Comparison of ENCODE assay signal across 16 cellular contexts in the genomic region with DNA sequence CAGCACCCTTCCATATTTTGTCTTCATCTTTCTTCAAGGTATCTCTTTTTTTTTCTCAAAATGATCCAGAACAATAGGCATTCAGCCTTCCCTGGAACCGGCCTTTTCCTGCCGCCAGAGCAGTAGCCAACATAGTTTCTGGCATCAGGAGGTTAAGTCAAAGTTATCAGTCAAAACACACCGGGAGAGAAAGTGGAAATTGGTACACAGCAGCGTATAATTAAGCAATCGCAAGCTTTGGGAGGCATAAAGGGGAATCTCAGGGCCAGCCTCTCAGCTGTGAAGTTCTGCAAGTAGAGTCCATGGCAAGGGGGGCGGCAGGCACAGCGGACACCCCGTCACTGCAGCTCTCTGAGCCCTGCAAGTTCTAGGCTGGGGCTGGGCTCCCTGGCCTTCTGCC.
A peak's percentile ranks its signal among the peaks of the same experiment; 100 is the strongest.
DNase-seq lines count a peak whose midpoint lies in the region; ATAC-seq and TF ChIP-seq lines count a peak whose summit lies in the region.
"Had no signal": no experiment of that assay in that cellular context is flagged by ENCODE, and none has a peak within 500 bp of the region (broad histone marks: within the 10 kb centered on the region; RNA-seq: fewer than 3 reads in every experiment).

No MANE protein-coding gene starts in this region.

- H3K4me3 Mint-ChIP-seq in activated CD4-positive, alpha-beta T cell treated with anti-CD3 and anti-CD28 coated beads, Interleukin-2, amount 10 ng/mL, durations not matched to agents 24 days and 14 days, result no peak overlapping the region
- H3K4me3 Mint-ChIP-seq in activated CD4-positive, alpha-beta T cell treated with anti-CD3 and anti-CD28 coated beads for 36 hours, result no peak overlapping the region
- no peak overlapping the region for H3K4me3 Mint-ChIP-seq in osteocyte (ENCODE audit: unreplicated experiment)
- H3K4me3 Mint-ChIP-seq: CD4-positive, alpha-beta memory T cell had no signal

- ATAC-seq in activated CD4-positive, alpha-beta T cell treated with anti-CD3 and anti-CD28 coated beads for 36 hours, result no peak
- no peak for ATAC-seq in HG03139 (IDR thresholded peaks at IDR 0.05; ENCODE audit: unreplicated experiment)
- no peak for ATAC-seq in GM19463 (IDR thresholded peaks at IDR 0.05; ENCODE audit: unreplicated experiment)

- no peak for TF ChIP-seq CTCF in osteocyte (IDR thresholded peaks at IDR 0.05)

- POLR2A ChIA-PET in activated CD4-positive, alpha-beta T cell treated with anti-CD3 and anti-CD28 coated beads for 36 hours (lab: Charles Lee), result no interaction called here

- CTCF ChIA-PET in activated CD4-positive, alpha-beta T cell treated with anti-CD3 and anti-CD28 coated beads for 36 hours (lab: Charles Lee), result interaction anchor here (0.6 kb wide), 1 partner anchor 26 kb away, joined by 4 read pairs; no protein-coding TSS in a partner anchor

- peak overlapping the region; percentile 16 for H3K27ac ChIP-seq in epithelial cell of prostate
- H3K27ac ChIP-seq: SJSA1 had no signal

- peaks cover 33% of the 10 kb centered on the region for H3K36me3 Mint-ChIP-seq in activated CD4-positive, alpha-beta T cell treated with anti-CD3 and anti-CD28 coated beads, Interleukin-2, amount 10 ng/mL, durations not matched to agents 24 days and 14 days (ENCODE audit: low read depth)
- no peaks in the 10 kb centered on the region for H3K36me3 Mint-ChIP-seq in activated CD4-positive, alpha-beta T cell treated with anti-CD3 and anti-CD28 coated beads for 36 hours (ENCODE audit: low read depth)
- H3K36me3 Mint-ChIP-seq in osteocyte (ENCODE audit: unreplicated experiment), result peaks cover 52% of the 10 kb centered on the region

- H3K4me1 Mint-ChIP-seq in activated CD4-positive, alpha-beta T cell treated with anti-CD3 and anti-CD28 coated beads, Interleukin-2, amount 10 ng/mL, durations not matched to agents 24 days and 14 days, result peaks cover 26% of the 10 kb centered on the region
- H3K4me1 Mint-ChIP-seq in activated CD4-positive, alpha-beta T cell treated with anti-CD3 and anti-CD28 coated beads for 36 hours, result no peaks in the 10 kb centered on the region
- peaks cover 2% of the 10 kb centered on the region for H3K4me1 Mint-ChIP-seq in osteocyte (ENCODE audit: unreplicated experiment)
- H3K4me1 Mint-ChIP-seq: CD4-positive, alpha-beta memory T cell had no signal

- peak; percentile 38 for DNase-seq in activated CD4-positive, alpha-beta T cell treated with anti-CD3 and anti-CD28 coated beads, Interleukin-2, amount 10 ng/mL, durations not matched to agents 24 days and 14 days
- no peak for DNase-seq in activated CD4-positive, alpha-beta T cell treated with anti-CD3 and anti-CD28 coated beads for 36 hours
- DNase-seq in NCI-H2227 treated with DMSO at 0.1 percent for 48 hours (lab: John Stamatoyannopoulos, UW), result peak; percentile 30
- no peak for DNase-seq in epithelial cell of prostate (ENCODE audit: low read depth, low spot score)
- no peak for DNase-seq in osteocyte (ENCODE audit: extremely low spot score, unreplicated experiment)
- no peak for DNase-seq in NCI-H526 (lab: John Stamatoyannopoulos, UW)
- DNase-seq: CD4-positive, alpha-beta memory T cell; IMR-90; Kasumi-1; NCI-H1436; NCI-H2029 treated with DMSO at 0.1 percent for 48 hours; NCI-H524; RPMI8226 had no signal

- H3K9me3 Mint-ChIP-seq in activated CD4-positive, alpha-beta T cell treated with anti-CD3 and anti-CD28 coated beads, Interleukin-2, amount 10 ng/mL, durations not matched to agents 24 days and 14 days, result peaks cover 17% of the 10 kb centered on the region
- peaks cover 4% of the 10 kb centered on the region for H3K9me3 Mint-ChIP-seq in activated CD4-positive, alpha-beta T cell treated with anti-CD3 and anti-CD28 coated beads for 36 hours (ENCODE audit: low read depth)
- peaks cover 12% of the 10 kb centered on the region for H3K9me3 Mint-ChIP-seq in osteocyte (ENCODE audit: unreplicated experiment)

- peaks cover 5% of the 10 kb centered on the region for H3K27me3 Mint-ChIP-seq in activated CD4-positive, alpha-beta T cell treated with anti-CD3 and anti-CD28 coated beads, Interleukin-2, amount 10 ng/mL, durations not matched to agents 24 days and 14 days
- H3K27me3 Mint-ChIP-seq in activated CD4-positive, alpha-beta T cell treated with anti-CD3 and anti-CD28 coated beads for 36 hours, result peaks cover 2% of the 10 kb centered on the region
- H3K27me3 Mint-ChIP-seq in osteocyte (ENCODE audit: unreplicated experiment), result no peaks in the 10 kb centered on the region
- H3K27me3 Mint-ChIP-seq: CD4-positive, alpha-beta memory T cell had no signal

- no peak overlapping the region for H3K27ac Mint-ChIP-seq in activated CD4-positive, alpha-beta T cell treated with anti-CD3 and anti-CD28 coated beads, Interleukin-2, amount 10 ng/mL, durations not matched to agents 24 days and 14 days
- H3K27ac Mint-ChIP-seq in activated CD4-positive, alpha-beta T cell treated with anti-CD3 and anti-CD28 coated beads for 36 hours, result no peak overlapping the region
- H3K27ac Mint-ChIP-seq in osteocyte (ENCODE audit: unreplicated experiment), result peak overlapping the region; percentile 47

- intact Hi-C loops in activated CD4-positive, alpha-beta T cell treated with anti-CD3 and anti-CD28 coated beads, Interleukin-2, amount 10 ng/mL, durations not matched to agents 24 days and 14 days (cut with micrococcal nuclease), result loop anchor here (5.0 kb wide), 1 partner anchor 68 kb away; no protein-coding TSS in a partner anchor
- intact Hi-C loops in activated CD4-positive, alpha-beta T cell treated with anti-CD3 and anti-CD28 coated beads for 36 hours (cut with DNase I, micrococcal nuclease), result no loop called here

Comparison
In these comparisons a context has a peak if more than half of its experiments do, and no peak if none do; other contexts are left out.
1. DNase-seq: peak in activated CD4-positive, alpha-beta T cell treated with anti-CD3 and anti-CD28 coated beads, Interleukin-2, amount 10 ng/mL, durations not matched to agents 24 days and 14 days (single experiment) and NCI-H2227 treated with DMSO at 0.1 percent for 48 hours (single experiment); none in activated CD4-positive, alpha-beta T cell treated with anti-CD3 and anti-CD28 coated beads for 36 hours (single experiment), epithelial cell of prostate (single experiment), osteocyte (single experiment) and NCI-H526 (0 of 2).